Comparison of ENCODE assay signal across 8 cellular contexts in the genomic region with DNA sequence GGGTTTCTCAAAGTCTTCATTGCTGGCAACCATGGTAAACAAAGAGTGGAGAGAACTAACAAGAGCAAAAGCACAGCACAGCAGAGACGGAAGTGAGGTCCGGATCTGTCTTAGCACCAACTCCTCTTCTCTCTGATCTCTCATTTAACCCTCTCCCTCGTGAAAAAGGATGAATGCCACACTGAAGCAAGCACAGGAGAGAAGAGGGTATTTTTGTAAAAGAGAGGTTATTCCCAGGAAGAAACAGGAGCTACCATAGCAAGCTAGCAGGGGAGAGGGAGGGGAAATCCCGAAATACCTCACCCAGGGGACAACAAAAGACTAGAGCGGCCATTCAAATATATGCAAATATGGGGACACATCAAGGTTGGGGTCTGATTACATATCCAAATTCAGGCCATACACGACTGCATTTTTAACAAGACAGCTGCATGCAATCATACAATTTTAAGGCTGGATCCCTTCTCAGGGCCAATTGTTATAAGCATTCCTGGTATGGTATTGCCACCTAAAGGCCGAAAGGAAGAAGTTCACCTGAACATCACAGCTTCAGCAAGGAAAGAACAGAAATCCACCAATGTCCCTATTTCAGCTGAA. TPM values are rescaled to one million over a fixed set of nuclear protein-coding genes. Genes with fewer than 3 reads are reported as not detected.
DNase-seq lines count a peak whose midpoint lies in the region; ATAC-seq and TF ChIP-seq lines count a peak whose summit lies in the region.

No MANE protein-coding gene starts in this region.

- peak; percentile 66 for TF ChIP-seq CTCF in choroid plexus epithelial cell (conservative IDR thresholded peaks at IDR 0.05; ENCODE audit: low read depth, low read length)

- H2AK5ac ChIP-seq in mesendoderm (ENCODE audit: low read length), result no peak overlapping the region

- H3K4me3 Mint-ChIP-seq in activated naive CD4-positive, alpha-beta T cell treated with anti-CD3 and anti-CD28 coated beads, Interleukin-2, amount 50 U/mL, for 24 hours, result peak overlapping the region; percentile 84
- H3K4me3 Mint-ChIP-seq in IgD-negative memory B cell, result peak overlapping the region; percentile 33 to 70 (median 56)

- H4K5ac ChIP-seq in mesendoderm (ENCODE audit: low read length), result no peak overlapping the region

- H3K4me2 ChIP-seq in mesendoderm (ENCODE audit: low read length), result no peak overlapping the region

- no CpG with 5 or more reads among the region's 7 CpGs for WGBS in mesendoderm (ENCODE audit: extremely low coverage, insufficient coverage, low lambda C conversion rate)

- no peaks in the 10 kb centered on the region for H3K27me3 ChIP-seq in mesendoderm (ENCODE audit: insufficient read depth, low read length, poor library complexity)

- H2BK15ac ChIP-seq in mesendoderm (replicated peaks; ENCODE audit: low read depth), result no peak overlapping the region

- H3K79me1 ChIP-seq in mesendoderm (ENCODE audit: low read length), result no peaks in the 10 kb centered on the region

- H2BK5ac ChIP-seq in mesendoderm (ENCODE audit: low read length), result no peak overlapping the region

- no peaks in the 10 kb centered on the region for H3K9me3 Mint-ChIP-seq in activated naive CD4-positive, alpha-beta T cell treated with anti-CD3 and anti-CD28 coated beads, Interleukin-2, amount 50 U/mL, for 24 hours
- peaks cover 0 to 2% (median 0%) of the 10 kb centered on the region in 3 donors for H3K9me3 Mint-ChIP-seq in IgD-negative memory B cell

- H3K27ac ChIP-seq in mesendoderm (ENCODE audit: low read depth, low read length), result no peak overlapping the region

- ATAC-seq in GM21526 (IDR thresholded peaks at IDR 0.05; ENCODE audit: low FRiP score, unreplicated experiment), result peak; percentile 73

- H3K4me3 ChIP-seq in choroid plexus epithelial cell (ENCODE audit: low read depth, low read length) (no peak overlapping the region), mesendoderm (ENCODE audit: low read length) (no peak overlapping the region)

- H3K23ac ChIP-seq in mesendoderm (ENCODE audit: low read length), result no peak overlapping the region

- H3K36me3 Mint-ChIP-seq in activated naive CD4-positive, alpha-beta T cell treated with anti-CD3 and anti-CD28 coated beads, Interleukin-2, amount 50 U/mL, for 24 hours, result peaks cover 12% of the 10 kb centered on the region
- no peaks in the 10 kb centered on the region for H3K36me3 Mint-ChIP-seq in IgD-negative memory B cell

- H3K4me1 Mint-ChIP-seq in activated naive CD4-positive, alpha-beta T cell treated with anti-CD3 and anti-CD28 coated beads, Interleukin-2, amount 50 U/mL, for 24 hours, result peaks cover 77% of the 10 kb centered on the region
- H3K4me1 Mint-ChIP-seq in IgD-negative memory B cell, result peaks cover 15 to 22% (median 18%) of the 10 kb centered on the region in 3 donors

- H3K27me3 Mint-ChIP-seq in activated naive CD4-positive, alpha-beta T cell treated with anti-CD3 and anti-CD28 coated beads, Interleukin-2, amount 50 U/mL, for 24 hours, result no peaks in the 10 kb centered on the region
- peaks cover 2% of the 10 kb centered on the region for H3K27me3 Mint-ChIP-seq in IgD-negative memory B cell

- no peaks in the 10 kb centered on the region for H3K36me3 ChIP-seq in mesendoderm (ENCODE audit: control insufficient read depth, insufficient read depth, low read length)

- H3K9ac ChIP-seq in mesendoderm (ENCODE audit: low read length), result no peak overlapping the region

- peak overlapping the region; percentile 96 for H3K27ac Mint-ChIP-seq in activated naive CD4-positive, alpha-beta T cell treated with anti-CD3 and anti-CD28 coated beads, Interleukin-2, amount 50 U/mL, for 24 hours
- peak overlapping the region; percentile 45 to 78 (median 75) for H3K27ac Mint-ChIP-seq in IgD-negative memory B cell

- H2BK120ac ChIP-seq in mesendoderm (ENCODE audit: low read depth, low read length), result no peak overlapping the region

- DNase-seq in activated naive CD4-positive, alpha-beta T cell treated with anti-CD3 and anti-CD28 coated beads, Interleukin-2, amount 50 U/mL, for 16 hours, result no peak
- DNase-seq in OCI-M1 (lab: John Stamatoyannopoulos, UW), result peak; percentile 49
- peak; percentile 76 for DNase-seq in choroid plexus epithelial cell (ENCODE audit: low read depth)
- DNase-seq in mesendoderm, result peak; percentile 38
- DNase-seq in effector CD8-positive, alpha-beta T cell (lab: John Stamatoyannopoulos, UW), result no peak

- no peak overlapping the region for H3K4ac ChIP-seq in mesendoderm (ENCODE audit: low read depth, low read length)

- no peaks in the 10 kb centered on the region for H3K4me1 ChIP-seq in mesendoderm (ENCODE audit: control insufficient read depth, low read depth, low read length)

- H4K8ac ChIP-seq in mesendoderm (ENCODE audit: low read depth, low read length), result no peak overlapping the region

- no peak overlapping the region for H3K56ac ChIP-seq in mesendoderm (ENCODE audit: low read length)

- no peak overlapping the region for H3K18ac ChIP-seq in mesendoderm (ENCODE audit: low read length)

- H3K79me2 ChIP-seq in mesendoderm (ENCODE audit: control insufficient read depth, insufficient read depth, low read length), result no peaks in the 10 kb centered on the region

RNA-seq across cellular contexts. Expression of gene CD40LG, which starts 46.6 kb away (rescaled TPM):
- polyA plus RNA-seq in IgD-negative memory B cell, result 2.0 TPM
- polyA plus RNA-seq in mesendoderm (2013, experiment 1 of 2), result not detected
- not detected for polyA plus RNA-seq in mesendoderm (2013, experiment 2 of 2)

Comparison
In these comparisons a context has a peak if more than half of its experiments do, and no peak if none do; other contexts are left out.
1. DNase-seq: peak in OCI-M1 (single experiment), choroid plexus epithelial cell (single experiment) and mesendoderm (single experiment); none in activated naive CD4-positive, alpha-beta T cell treated with anti-CD3 and anti-CD28 coated beads, Interleukin-2, amount 50 U/mL, for 16 hours (single experiment) and effector CD8-positive, alpha-beta T cell (single experiment).